ENCODE assay signal across 17 cellular contexts in the genomic region with DNA sequence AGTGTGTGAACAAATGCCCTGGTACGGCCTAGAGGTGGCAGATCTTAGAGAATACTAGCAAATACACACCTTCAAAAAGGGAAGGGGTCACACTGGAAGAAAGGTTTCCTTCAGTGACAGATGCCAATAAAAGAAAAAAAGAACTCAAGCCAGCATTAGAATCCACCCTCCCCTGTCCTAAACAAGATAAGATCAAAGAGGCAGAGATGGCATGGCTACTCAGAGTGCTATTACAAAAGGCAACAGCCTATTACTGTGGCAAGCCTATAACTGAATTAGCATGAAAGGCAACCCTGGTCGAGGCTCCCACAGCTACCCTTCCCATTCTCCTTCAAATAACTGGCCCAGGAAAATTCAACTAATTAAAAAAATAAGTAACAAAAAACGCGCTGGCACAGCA.
DNase-seq lines count a peak whose midpoint lies in the region; TF ChIP-seq lines count a peak whose summit lies in the region.
"Had no signal": no experiment of that assay in that cellular context is flagged by ENCODE, and none has a peak within 500 bp of the region (broad histone marks: within the 10 kb centered on the region; RNA-seq: fewer than 3 reads in every experiment).

No MANE protein-coding gene starts in this region.

- no peaks in the 10 kb centered on the region for H3K9me3 Mint-ChIP-seq in neural progenitor cell
- H3K9me3 Mint-ChIP-seq: CD4-positive, alpha-beta T cell; CD8-positive, alpha-beta T cell had no signal

- H3K36me3 Mint-ChIP-seq in neural progenitor cell: peaks cover 20% of the 10 kb centered on the region

- no peaks in the 10 kb centered on the region for H3K4me1 ChIP-seq in neural progenitor cell
- H3K4me1 ChIP-seq: BLaER1 treated with 17β-estradiol and CSF1 and Interleukin-3, amounts not matched to agents 10 nM and 100 nM; Caco-2 had no signal

- H3K27ac Mint-ChIP-seq in neural progenitor cell: peak overlapping the region; percentile 42
- H3K27ac Mint-ChIP-seq: B cell; CD4-positive, alpha-beta T cell; CD8-positive, alpha-beta T cell had no signal

- no peak overlapping the region for H3K27ac ChIP-seq in neural progenitor cell
- H3K27ac ChIP-seq: 22Rv1; A549; BLaER1 treated with 17β-estradiol and CSF1 and Interleukin-3, amounts not matched to agents 10 nM and 100 nM; C4-2B had no signal

- no peak for TF ChIP-seq CTCF in neural progenitor cell (IDR thresholded peaks at IDR 0.05)

- H2AFZ ChIP-seq in neural progenitor cell (replicated peaks): no peak overlapping the region

- H3K4me3 ChIP-seq in neural progenitor cell: no peak overlapping the region
- H3K4me3 ChIP-seq: A549; BLaER1 treated with 17β-estradiol and CSF1 and Interleukin-3, amounts not matched to agents 10 nM and 100 nM had no signal

- DNase-seq in NCI-H82 (lab: John Stamatoyannopoulos, UW) (peak; percentile 8), NCI-H82 treated with DMSO at 0.1 percent for 48 hours (lab: John Stamatoyannopoulos, UW; ENCODE audit: unreplicated experiment) (no peak), SK-N-DZ (ENCODE audit: low spot score) (peak; percentile 16), neural progenitor cell (ENCODE audit: low spot score) (no peak), NCI-H524 treated with DMSO at 0.1 percent for 48 hours (lab: John Stamatoyannopoulos, UW) (no peak)
- DNase-seq: AML-193; Caco-2; Calu3; CD4-positive, alpha-beta T cell; CD8-positive, alpha-beta T cell; DMS79 treated with DMSO at 0.1 percent for 48 hours; GF-D8 had no signal

- no peaks in the 10 kb centered on the region for H3K9me3 ChIP-seq in neural progenitor cell (ENCODE audit: low read depth)
- H3K9me3 ChIP-seq: A549; BLaER1 treated with 17β-estradiol and CSF1 and Interleukin-3, amounts not matched to agents 10 nM and 100 nM; Caco-2 had no signal

- no peak overlapping the region for H3K4me3 Mint-ChIP-seq in neural progenitor cell
- H3K4me3 Mint-ChIP-seq: B cell; CD4-positive, alpha-beta T cell; CD8-positive, alpha-beta T cell had no signal

- H3K27me3 ChIP-seq in neural progenitor cell: no peaks in the 10 kb centered on the region
- H3K27me3 ChIP-seq: BLaER1 treated with 17β-estradiol and CSF1 and Interleukin-3, amounts not matched to agents 10 nM and 100 nM had no signal

- H3K4me1 Mint-ChIP-seq in neural progenitor cell: peaks cover 4% of the 10 kb centered on the region
- H3K4me1 Mint-ChIP-seq: B cell had no signal

- no peaks in the 10 kb centered on the region for H3F3A ChIP-seq in neural progenitor cell (ENCODE audit: low read depth)

- no peak overlapping the region for H3K9ac ChIP-seq in neural progenitor cell
- H3K9ac ChIP-seq: BLaER1 treated with 17β-estradiol and CSF1 and Interleukin-3, amounts not matched to agents 10 nM and 100 nM had no signal

- no peak overlapping the region for H3K4me2 ChIP-seq in neural progenitor cell
- H3K4me2 ChIP-seq: A549; BLaER1 treated with 17β-estradiol and CSF1 and Interleukin-3, amounts not matched to agents 10 nM and 100 nM had no signal

- no peaks in the 10 kb centered on the region for H3K27me3 Mint-ChIP-seq in neural progenitor cell (ENCODE audit: insufficient read depth, low read depth)
- H3K27me3 Mint-ChIP-seq: B cell; CD4-positive, alpha-beta T cell had no signal

- no peaks in the 10 kb centered on the region for H4K20me1 ChIP-seq in neural progenitor cell (ENCODE audit: low read depth)

- no peaks in the 10 kb centered on the region for H3K79me2 ChIP-seq in neural progenitor cell (ENCODE audit: low read depth)

- peaks cover 4% of the 10 kb centered on the region for H3K36me3 ChIP-seq in neural progenitor cell

Comparison
In these comparisons a context has a peak if more than half of its experiments do, and no peak if none do; other contexts are left out.
1. DNase-seq: peak in NCI-H82 (single experiment) and SK-N-DZ (single experiment); none in NCI-H82 treated with DMSO at 0.1 percent for 48 hours (single experiment), neural progenitor cell (single experiment) and NCI-H524 treated with DMSO at 0.1 percent for 48 hours (single experiment).